1 cellular context compared by ENCODE assay signal in the genomic region with DNA sequence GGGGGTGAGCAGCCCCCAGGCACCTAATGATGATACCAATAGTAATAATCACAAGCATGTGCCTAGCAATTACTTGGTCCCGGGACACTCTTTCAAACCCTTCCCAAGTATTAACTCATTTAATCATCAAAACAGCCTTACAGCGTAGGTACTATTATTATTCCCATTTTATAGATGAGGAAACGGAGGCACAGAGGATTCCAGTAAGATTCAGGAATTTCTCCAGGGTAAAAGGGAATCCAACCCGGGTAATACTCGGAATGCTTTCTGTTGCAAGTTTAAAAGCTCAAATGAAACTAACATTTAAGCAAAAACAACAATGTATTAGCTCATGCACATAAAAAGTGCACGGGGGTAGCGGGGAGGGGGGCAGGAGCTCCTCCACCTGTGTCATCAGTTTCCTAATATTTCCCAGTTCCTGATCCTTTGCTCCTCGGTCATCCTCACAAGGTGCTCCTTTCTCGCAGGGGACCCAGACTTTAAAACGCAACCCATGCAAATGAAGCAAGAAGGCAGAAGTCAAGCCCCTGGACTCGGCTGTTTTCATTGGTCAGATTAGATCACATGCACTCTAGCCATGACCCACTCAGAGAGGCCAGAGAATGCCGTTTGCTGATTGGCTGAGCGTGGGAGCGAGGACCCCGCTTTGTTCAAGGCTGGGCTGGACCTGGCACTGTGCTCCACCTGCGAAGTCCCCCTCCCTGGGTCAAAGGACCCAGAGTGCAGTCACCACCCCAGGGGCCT.
TF ChIP-seq lines count a peak whose summit lies in the region.

No MANE protein-coding gene starts in this region.

TF ChIP-seq in GM23338, 12 proteins besides CTCF, POLR2A, EP300 and RAD21 (continued from another document):
- TF ChIP-seq ETS1 (IDR thresholded peaks at IDR 0.05) (no peak), CREB1 (CRISPR knock-in tag; IDR thresholded peaks at IDR 0.05; ENCODE audit: low read depth) (no peak), JUNB (IDR thresholded peaks at IDR 0.05; ENCODE audit: unreplicated experiment) (no peak), ZNF114 (CRISPR knock-in tag; IDR thresholded peaks at IDR 0.05) (no peak)
